Comparison of ENCODE assay signal across 8 cellular contexts in the genomic region with DNA sequence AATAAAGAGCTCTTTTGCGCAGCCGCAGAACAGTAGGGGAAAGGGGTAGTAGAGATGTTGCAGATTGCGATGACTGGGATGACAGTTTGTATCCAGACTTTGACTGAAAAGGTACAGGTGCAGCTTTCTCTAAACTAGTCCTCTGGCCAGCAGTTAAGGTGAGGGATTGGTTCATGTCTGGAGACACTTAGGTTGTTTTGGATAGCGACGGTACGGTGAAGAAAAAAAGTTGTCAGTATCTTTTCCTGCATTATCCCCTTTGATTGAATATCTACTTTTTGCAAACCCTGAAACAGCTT. TPM values are rescaled to one million over a fixed set of nuclear protein-coding genes. Genes with fewer than 3 reads are reported as not detected.
DNase-seq lines count a peak whose midpoint lies in the region; ATAC-seq and FAIRE-seq lines count a peak whose summit lies in the region.

No MANE protein-coding gene starts in this region.

- DNase-seq in AML-193 (lab: John Stamatoyannopoulos, UW) (peak; percentile 70 to 76), HTR-8/SVneo (ENCODE audit: insufficient read length, low spot score) (peak; percentile 29), DMS79 treated with DMSO at 0.1 percent for 48 hours (lab: John Stamatoyannopoulos, UW) (no peak), C1 segment of cervical spinal cord (lab: John Stamatoyannopoulos, UW) (no peak)
- DNase-seq in activated effector memory CD4-positive, alpha-beta T cell treated with Interleukin-2 at 50 U/mL for 16 hours: no peak

- peak overlapping the region; percentile 87 for H3K27ac ChIP-seq in subcutaneous abdominal adipose tissue (ENCODE audit: low read depth, low read length)

- H3K9me3 Mint-ChIP-seq in activated T-helper 17 cell treated with anti-CD3 and anti-CD28 coated beads, Interleukin-2, amount 50 U/mL, for 72 hours: no peaks in the 10 kb centered on the region

- peaks cover 6 to 35% (median 28%) of the 10 kb centered on the region in 5 donors for H3K4me1 ChIP-seq in subcutaneous abdominal adipose tissue (ENCODE audit: control insufficient read depth in 5 of 5, insufficient read depth in 5 of 5, low read length in 5 of 5)

- peak overlapping the region; percentile 96 for H3K4me3 Mint-ChIP-seq in activated T-helper 17 cell treated with anti-CD3 and anti-CD28 coated beads, Interleukin-2, amount 50 U/mL, for 72 hours

- peaks cover 6 to 40% (median 27%) of the 10 kb centered on the region in 5 donors for H3K36me3 ChIP-seq in subcutaneous abdominal adipose tissue (ENCODE audit: control insufficient read depth in 5 of 5, insufficient read depth in 5 of 5, low read length in 5 of 5)

- H3K9ac ChIP-seq in subcutaneous abdominal adipose tissue (ENCODE audit: low read length in 5 of 5): peak overlapping the region; percentile 73 to 90 (median 77)

- peaks cover 100% of the 10 kb centered on the region for H3K36me3 Mint-ChIP-seq in activated T-helper 17 cell treated with anti-CD3 and anti-CD28 coated beads, Interleukin-2, amount 50 U/mL, for 72 hours (ENCODE audit: low read depth)

- no peaks in the 10 kb centered on the region for H3K27me3 Mint-ChIP-seq in activated T-helper 17 cell treated with anti-CD3 and anti-CD28 coated beads, Interleukin-2, amount 50 U/mL, for 72 hours

- H3K4me1 Mint-ChIP-seq in activated T-helper 17 cell treated with anti-CD3 and anti-CD28 coated beads, Interleukin-2, amount 50 U/mL, for 72 hours: peaks cover 28% of the 10 kb centered on the region

- ATAC-seq in activated T-helper 17 cell treated with anti-CD3 and anti-CD28 coated beads, Interleukin-2, amount 50 U/mL, for 72 hours (replicated peaks): no peak

- H3K4me3 ChIP-seq in iPS-18c (ENCODE audit: insufficient read depth, low read depth, low read length) (peak overlapping the region; percentile 93), subcutaneous abdominal adipose tissue (ENCODE audit: low read depth in 1 of 5, low read length in 5 of 5) (peak overlapping the region; percentile 94 to 97 (median 97))

- no peaks in the 10 kb centered on the region for H3K9me3 ChIP-seq in iPS-18c (ENCODE audit: control insufficient read depth, insufficient read depth, low read length)
- H3K9me3 ChIP-seq in subcutaneous abdominal adipose tissue (ENCODE audit: control insufficient read depth in 5 of 5, low read length in 5 of 5): no peaks in the 10 kb centered on the region

- no peaks in the 10 kb centered on the region for H3K27me3 ChIP-seq in subcutaneous abdominal adipose tissue (ENCODE audit: control insufficient read depth in 5 of 5, insufficient read depth in 4 of 5, low read length in 5 of 5)

- no peak for FAIRE-seq in HTR-8/SVneo (lab: Jason Lieb, UNC)

- H3K27ac Mint-ChIP-seq in activated T-helper 17 cell treated with anti-CD3 and anti-CD28 coated beads, Interleukin-2, amount 50 U/mL, for 72 hours: peak overlapping the region; percentile 99

RNA-seq across cellular contexts. Expression of gene PRR3, which starts 0.5 kb away (rescaled TPM):
- total RNA-seq in activated T-helper 17 cell treated with anti-CD3 and anti-CD28 coated beads, Interleukin-2, amount 50 U/mL, for 72 hours: 10 to 100 TPM; 22.1 to 23.1 TPM

RNA-seq across cellular contexts. Expression of gene GNL1, which starts 1.3 kb away (rescaled TPM):
- total RNA-seq in activated T-helper 17 cell treated with anti-CD3 and anti-CD28 coated beads, Interleukin-2, amount 50 U/mL, for 72 hours: 100 to 1,000 TPM; 102 to 117 TPM

RNA-seq across cellular contexts. Expression of gene ABCF1, which starts 13.6 kb away (rescaled TPM):
- 10 to 100 TPM; 65.0 to 98.2 TPM for total RNA-seq in activated T-helper 17 cell treated with anti-CD3 and anti-CD28 coated beads, Interleukin-2, amount 50 U/mL, for 72 hours

RNA-seq across cellular contexts. Expression of gene PPP1R10, which starts 59.4 kb away (rescaled TPM):
- 100 to 1,000 TPM in 1 of 2 donors, 10 to 100 TPM in 1; 85.9 to 101 TPM for total RNA-seq in activated T-helper 17 cell treated with anti-CD3 and anti-CD28 coated beads, Interleukin-2, amount 50 U/mL, for 72 hours

Comparison
In these comparisons a context has a peak if more than half of its experiments do, and no peak if none do; other contexts are left out.
1. DNase-seq: peak in AML-193 (2 of 2) and HTR-8/SVneo (single experiment); none in activated effector memory CD4-positive, alpha-beta T cell treated with Interleukin-2 at 50 U/mL for 16 hours (single experiment), DMS79 treated with DMSO at 0.1 percent for 48 hours (single experiment) and C1 segment of cervical spinal cord (0 of 14).